In the genomic region with DNA sequence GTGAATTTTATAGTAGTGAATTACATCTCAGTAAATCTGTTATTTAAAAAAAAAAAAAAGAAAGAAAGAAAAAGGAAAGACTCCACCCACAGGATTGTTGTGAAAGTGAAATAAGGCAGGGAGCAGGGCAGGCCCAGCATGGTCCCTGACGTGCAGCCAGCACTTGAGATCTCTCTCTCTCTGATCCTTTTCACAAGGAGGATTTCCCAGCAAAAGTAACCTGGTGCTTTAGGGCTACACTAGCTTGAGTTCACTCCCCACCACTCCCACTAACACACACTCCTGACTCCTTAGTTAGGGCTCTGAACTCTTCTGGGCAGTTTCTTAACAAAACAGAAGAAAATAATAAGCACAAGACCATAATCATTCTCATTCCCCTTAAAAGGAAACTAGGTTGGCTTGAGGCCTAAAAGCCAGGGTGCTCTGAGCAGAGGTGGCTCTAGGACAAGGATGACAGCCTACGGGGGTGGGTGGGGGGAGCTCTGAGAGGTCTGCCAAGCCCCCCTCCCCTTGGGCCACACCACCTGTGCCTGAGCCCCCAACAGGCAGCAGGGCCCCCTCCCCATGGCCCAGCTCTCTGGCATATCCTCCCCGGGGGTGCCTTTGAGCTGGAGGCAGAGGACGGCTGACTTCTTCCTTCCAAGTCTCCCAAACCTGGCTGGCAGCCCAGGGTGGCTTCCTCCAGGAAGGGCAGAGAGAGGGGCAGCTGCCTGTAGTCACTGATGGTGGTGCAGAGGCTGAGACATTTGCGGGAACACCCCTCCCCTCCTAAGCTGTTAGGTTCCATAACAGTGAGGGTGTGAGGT, we compare ENCODE assay signal across 8 cellular contexts. TPM values are rescaled to one million over a fixed set of nuclear protein-coding genes. Genes with fewer than 3 reads are reported as not detected.
A peak's percentile ranks its signal among the peaks of the same experiment; 100 is the strongest.
DNase-seq lines count a peak whose midpoint lies in the region; ATAC-seq and TF ChIP-seq lines count a peak whose summit lies in the region.

No MANE protein-coding gene starts in this region.

- peak overlapping the region; percentile 78 for H3K4me2 ChIP-seq in PC-9
- peak overlapping the region; percentile 28 for H3K4me2 ChIP-seq in smooth muscle cell

- peaks cover 57% of the 10 kb centered on the region for H3F3A ChIP-seq in PC-9 (ENCODE audit: insufficient read depth, low read depth)
- no peaks in the 10 kb centered on the region for H3F3A ChIP-seq in smooth muscle cell (ENCODE audit: low read depth)

- ATAC-seq in Right ventricle myocardium superior (ENCODE audit: poor library complexity) (peak; percentile 76), HG03460 (IDR thresholded peaks at IDR 0.05; ENCODE audit: unreplicated experiment) (no peak), GM21515 (IDR thresholded peaks at IDR 0.05; ENCODE audit: unreplicated experiment) (no peak)

- peaks cover 19% of the 10 kb centered on the region for H3K4me1 Mint-ChIP-seq in Caco-2 (ENCODE audit: low read depth, unreplicated experiment)

- H4K20me1 ChIP-seq in PC-9 (ENCODE audit: insufficient read depth) (no peaks in the 10 kb centered on the region), smooth muscle cell (ENCODE audit: low read depth) (no peaks in the 10 kb centered on the region)

- DNase-seq in GM13977 (ENCODE audit: low spot score) (peak; percentile 53), PC-9 (peak; percentile 44 to 47), Right ventricle myocardium superior (peak; percentile 64), smooth muscle cell (lab: John Stamatoyannopoulos, UW; ENCODE audit: unreplicated experiment) (no peak), Caco-2 (no peak), NCI-H1694 (lab: John Stamatoyannopoulos, UW) (no peak)

- BruUV-seq in PC-9 (replicated peaks; lab: Mats Ljungman, UMichigan) (no TSS peak), Caco-2 (replicated peaks; lab: Mats Ljungman, UMichigan) (no TSS peak)

- peak overlapping the region; percentile 91 for H3K27ac ChIP-seq in PC-9
- peak overlapping the region; percentile 85 for H3K27ac ChIP-seq in smooth muscle cell (ENCODE audit: low read depth)

- peak overlapping the region; percentile 77 for H3K9ac ChIP-seq in smooth muscle cell (ENCODE audit: low read depth)

- POLR2A ChIA-PET in PC-9 (lab: Charles Lee; ENCODE audit: unreplicated experiment): interaction anchor here (0.6 to 0.7 kb wide), 4 partner anchors 52 to 546 kb away, joined by 3 to 4 read pairs (median 4); no protein-coding TSS in a partner anchor
- POLR2A ChIA-PET in Caco-2 (lab: Charles Lee): no interaction called here

- H3K9me2 ChIP-seq in PC-9 (ENCODE audit: insufficient read depth): no peaks in the 10 kb centered on the region

- H2AFZ ChIP-seq in PC-9: peak overlapping the region; percentile 53
- no peak overlapping the region for H2AFZ ChIP-seq in smooth muscle cell (ENCODE audit: low read depth)

- no peaks in the 10 kb centered on the region for H3K27me3 Mint-ChIP-seq in Caco-2 (ENCODE audit: insufficient read depth, unreplicated experiment)

- H3K4me3 ChIP-seq in PC-9: peak overlapping the region; percentile 42; the same call in 1 of the 2 replicates
- no peak overlapping the region for H3K4me3 ChIP-seq in smooth muscle cell
- no peak overlapping the region for H3K4me3 ChIP-seq in Caco-2 (ENCODE audit: low read depth, low read length)

- no peaks in the 10 kb centered on the region for H3K9me3 ChIP-seq in PC-9 (ENCODE audit: insufficient read depth, low read depth)
- H3K9me3 ChIP-seq in smooth muscle cell (replicated peaks; ENCODE audit: low read depth): no peaks in the 10 kb centered on the region
- no peaks in the 10 kb centered on the region for H3K9me3 ChIP-seq in Caco-2

- 77% methylated on average over 5 of the region's 5 CpGs for WGBS in smooth muscle cell (ENCODE audit: low lambda C conversion rate)

- H3K36me3 Mint-ChIP-seq in Caco-2 (ENCODE audit: insufficient read depth, unreplicated experiment): no peaks in the 10 kb centered on the region

- CTCF ChIA-PET in PC-9 (lab: Charles Lee) (no interaction called here), Caco-2 (lab: Charles Lee) (no interaction called here)

- no peaks in the 10 kb centered on the region for H3K27me3 ChIP-seq in PC-9 (ENCODE audit: insufficient read depth, low read depth)
- H3K27me3 ChIP-seq in smooth muscle cell (ENCODE audit: low read depth): no peaks in the 10 kb centered on the region
- H3K27me3 ChIP-seq in Caco-2 (replicated peaks; ENCODE audit: control insufficient read depth, insufficient read depth, low read length): no peaks in the 10 kb centered on the region

- in situ Hi-C loops in GM13977 (cut with MboI; ENCODE audit: low pct_unique_long_range_greater_than_20kb, low sequenced_read_pairs, unreplicated experiment): no loop called here

- TF ChIP-seq CTCF in GM13977 (IDR thresholded peaks at IDR 0.05; ENCODE audit: extremely low read depth, insufficient read depth, missing control alignments): no peak
- TF ChIP-seq CTCF in PC-9 (conservative IDR thresholded peaks at IDR 0.05): no peak
- no peak for TF ChIP-seq CTCF in smooth muscle cell (IDR thresholded peaks at IDR 0.05; ENCODE audit: borderline replicate concordance, insufficient read depth, poor library complexity, severe bottlenecking)
- no peak for TF ChIP-seq CTCF in Caco-2 (IDR thresholded peaks at IDR 0.05; ENCODE audit: insufficient read depth in 1 of 2, low read depth in 1 of 2, low read length in 1 of 2, severe bottlenecking in 1 of 2, unreplicated experiment in 1 of 2)

- H3K79me2 ChIP-seq in PC-9 (ENCODE audit: low read depth): peaks cover 22% of the 10 kb centered on the region; the same call in 1 of the 2 replicates
- H3K79me2 ChIP-seq in smooth muscle cell (ENCODE audit: low read depth): no peaks in the 10 kb centered on the region

- H3K4me3 Mint-ChIP-seq in Caco-2 (ENCODE audit: unreplicated experiment): no peak overlapping the region

- intact Hi-C loops in PC-9 (cut with micrococcal nuclease; ENCODE audit: unreplicated experiment): loop anchor here (2.0 to 10.0 kb wide), 3 partner anchors 37 to 563 kb away; no protein-coding TSS in a partner anchor
- intact Hi-C loops in Right ventricle myocardium superior (cut with DNase I): no loop called here
- intact Hi-C loops in Caco-2 (cut with micrococcal nuclease; ENCODE audit: unreplicated experiment): no loop called here

- H3K9me3 Mint-ChIP-seq in Caco-2 (ENCODE audit: unreplicated experiment): no peaks in the 10 kb centered on the region

- H3K27ac Mint-ChIP-seq in Caco-2 (ENCODE audit: unreplicated experiment): no peak overlapping the region

- H3K4me1 ChIP-seq in PC-9 (replicated peaks; ENCODE audit: insufficient read depth) (peaks cover 62% of the 10 kb centered on the region), smooth muscle cell (ENCODE audit: low read depth) (no peaks in the 10 kb centered on the region), Caco-2 (peaks cover 28% of the 10 kb centered on the region)

- H3K36me3 ChIP-seq in PC-9 (ENCODE audit: low read depth) (no peaks in the 10 kb centered on the region), smooth muscle cell (ENCODE audit: low read depth) (no peaks in the 10 kb centered on the region), Caco-2 (ENCODE audit: control insufficient read depth, insufficient read depth, low read length) (no peaks in the 10 kb centered on the region)

RNA-seq across cellular contexts. Expression of gene TMEM40, which starts 0.8 kb away (rescaled TPM):
- 30.5 and 33.9 TPM in 2 replicates for total RNA-seq in PC-9 (2021)
- total RNA-seq in Right ventricle myocardium superior: 5.6 TPM
- total RNA-seq in smooth muscle cell: 6.4 and 6.7 TPM in 2 replicates
- polyA plus RNA-seq in smooth muscle cell: 6.8 and 15.6 TPM in 2 replicates
- total RNA-seq in Caco-2 (2022): 0.86 and 1.0 TPM in 2 replicates

RNA-seq across cellular contexts. Expression of gene CAND2, which starts 38.3 kb away (rescaled TPM):
- 0.30 and 0.37 TPM in 2 replicates for total RNA-seq in PC-9 (2021)
- total RNA-seq in Right ventricle myocardium superior: 61.6 TPM
- 2.7 and 4.8 TPM in 2 replicates for total RNA-seq in smooth muscle cell
- polyA plus RNA-seq in smooth muscle cell: 2.1 and 2.9 TPM in 2 replicates
- not detected in 2 replicates for total RNA-seq in Caco-2 (2022)

Comparison
In these comparisons a context has a peak if more than half of its experiments do, and no peak if none do; other contexts are left out.
1. DNase-seq: peak in GM13977 (single experiment), PC-9 (2 of 2) and Right ventricle myocardium superior (single experiment); none in smooth muscle cell (single experiment), Caco-2 (0 of 2) and NCI-H1694 (single experiment).
2. RNA of gene CAND2, which starts 38.3 kb away (total RNA-seq): 61.6 TPM in Right ventricle myocardium superior (single experiment); 2.7 to 4.8 TPM in smooth muscle cell, 0.30 to 0.37 TPM in PC-9 and not detected in Caco-2; every median in the first group is over 10 times any median in the second.